ENCODE assay signal across 16 cellular contexts in the genomic region with DNA sequence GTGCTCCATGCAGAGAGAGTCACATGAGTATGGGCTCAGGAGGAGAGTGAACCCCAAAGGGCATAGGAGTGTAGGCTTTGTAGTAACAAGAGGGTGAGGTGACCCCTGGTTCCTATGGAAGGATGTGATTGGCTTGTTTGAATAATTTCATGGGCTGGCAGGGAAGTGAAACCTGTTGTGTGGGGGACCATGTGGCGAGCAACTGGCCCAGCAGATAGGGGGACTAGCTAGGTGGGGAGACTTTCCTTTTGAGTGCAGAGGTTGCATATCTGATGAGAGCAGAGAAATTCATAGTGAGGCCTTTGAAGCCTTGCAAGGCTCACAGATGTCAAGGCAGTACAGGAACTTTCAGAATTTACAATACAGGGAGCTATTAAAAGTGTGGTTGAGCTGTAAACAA.
DNase-seq lines count a peak whose midpoint lies in the region; ATAC-seq, FAIRE-seq and TF ChIP-seq lines count a peak whose summit lies in the region.
"Had no signal": no experiment of that assay in that cellular context is flagged by ENCODE, and none has a peak within 500 bp of the region (broad histone marks: within the 10 kb centered on the region; RNA-seq: fewer than 3 reads in every experiment).

No MANE protein-coding gene starts in this region.

- TF ChIP-seq EP300 in GM12878 (IDR thresholded peaks at IDR 0.05; ENCODE audit: borderline replicate concordance in 1 of 2, control insufficient read depth in 1 of 2, low read depth in 2 of 2, low read length in 2 of 2), result no peak

- SMC1A ChIA-PET in GM12878 (lab: Charles Lee; ENCODE audit: uncharacterized antibody, unreplicated experiment), result interaction anchor here (0.9 to 1.1 kb wide), 2 partner anchors 9 to 28 kb away, joined by 3 read pairs; no protein-coding TSS in a partner anchor

- H3K4me3 ChIP-seq in GM12878 (no peak overlapping the region), psoas muscle (no peak overlapping the region)
- H3K4me3 ChIP-seq: GM23338 had no signal

- no peak overlapping the region for H2AFZ ChIP-seq in GM12878 (ENCODE audit: control insufficient read depth, low read depth, low read length)
- H2AFZ ChIP-seq: GM23338 had no signal

- no peak overlapping the region for H3K9ac ChIP-seq in GM12878 (ENCODE audit: control insufficient read depth, insufficient read depth, low read length)

- H3K27ac ChIP-seq in GM12878 (ENCODE audit: control insufficient read depth, insufficient read depth), result no peak overlapping the region
- no peak overlapping the region for H3K27ac ChIP-seq in psoas muscle
- H3K27ac ChIP-seq: HL-60 had no signal

- no peak for FAIRE-seq in GM12878 (lab: Jason Lieb, UNC)
- no peak for FAIRE-seq in urothelium cell line (lab: Jason Lieb, UNC)
- FAIRE-seq: A204.1, GM19239 had no signal

- 0% methylated on average over 1 of the region's 1 CpG for WGBS in GM12878 (ENCODE audit: insufficient coverage, insufficient replicate concordance, low lambda C conversion rate, missing lambda C conversion rate)
- 76 to 93% (median 88%) methylated on average over 1 of the region's 1 CpG for WGBS in psoas muscle, 3 donors

- no peaks in the 10 kb centered on the region for H3K27me3 ChIP-seq in GM12878 (replicated peaks in 1 of 2; ENCODE audit: control insufficient read depth in 2 of 2, insufficient read depth in 2 of 2, low read length in 1 of 2)
- H3K27me3 ChIP-seq in psoas muscle (ENCODE audit: insufficient read depth in 3 of 3, low read length in 2 of 3), result no peaks in the 10 kb centered on the region

- intact Hi-C loops in GM12878 (cut with micrococcal nuclease; ENCODE audit: unreplicated experiment) (no loop called here), psoas muscle (cut with DNase I) (no loop called here)

- no peak for TF ChIP-seq CTCF in GM12878 (IDR thresholded peaks at IDR 0.05 in 2 of 3, conservative IDR thresholded peaks at IDR 0.05 in 1 of 3; ENCODE audit: control insufficient read depth in 2 of 3, extremely low read depth in 1 of 3, insufficient read depth in 1 of 3, low read depth in 3 of 3, low read length in 3 of 3)
- no peak for TF ChIP-seq CTCF in psoas muscle (IDR thresholded peaks at IDR 0.05)

- no peak overlapping the region for H3K4me2 ChIP-seq in GM12878 (ENCODE audit: control insufficient read depth, insufficient read depth)
- H3K4me2 ChIP-seq: GM23338 had no signal

- RAD21 ChIA-PET in GM12878 (lab: Charles Lee; ENCODE audit: unreplicated experiment), result interaction anchor here (0.7 kb wide), 1 partner anchor 63 kb away, joined by 3 read pairs; no protein-coding TSS in a partner anchor

- H4K20me1 ChIP-seq in GM12878 (ENCODE audit: control insufficient read depth, insufficient read depth), result no peaks in the 10 kb centered on the region

- no peak for TF ChIP-seq RAD21 in GM12878 (IDR thresholded peaks at IDR 0.05; ENCODE audit: insufficient read depth, low read depth, low read length)

- BruUV-seq in GM12878 (replicated peaks; lab: Mats Ljungman, UMichigan), result no TSS peak

- CTCF ChIA-PET in GM12878 (lab: Yijun Ruan, JAX), result no interaction called here

- H3K4me1 ChIP-seq in GM12878 (ENCODE audit: control insufficient read depth, insufficient read depth, low read length) (no peaks in the 10 kb centered on the region; the same call in 1 of the 2 replicates), psoas muscle (no peaks in the 10 kb centered on the region)

- POLR2A ChIA-PET in GM12878 (lab: Charles Lee), result no interaction called here

- no peak for TF ChIP-seq POLR2A in GM12878 (IDR thresholded peaks at IDR 0.05; ENCODE audit: low read depth, low read length)

- DNase-seq in GM12878 (ENCODE audit: low read depth, low spot score), result no peak
- DNase-seq in psoas muscle, result no peak
- no peak for DNase-seq in activated T-cell treated with anti-CD3 and anti-CD28 coated beads, Interleukin-2, amount 50 U/mL, for 48 hours
- DNase-seq in urothelium cell line (ENCODE audit: low spot score), result no peak
- DNase-seq: C1 segment of cervical spinal cord; Calu3; CD4-positive, alpha-beta T cell; DMS79; H7 had no signal

- H3K9me3 ChIP-seq in GM12878 (replicated peaks; ENCODE audit: control insufficient read depth, insufficient read depth, low read length), result no peaks in the 10 kb centered on the region
- no peaks in the 10 kb centered on the region for H3K9me3 ChIP-seq in psoas muscle

- no peaks in the 10 kb centered on the region for H3K36me3 ChIP-seq in GM12878 (ENCODE audit: control insufficient read depth in 2 of 2, insufficient read depth in 2 of 2, low read length in 1 of 2)
- no peaks in the 10 kb centered on the region for H3K36me3 ChIP-seq in psoas muscle (ENCODE audit: insufficient read depth in 1 of 2, low read depth in 1 of 2)

- H3K79me2 ChIP-seq in GM12878 (ENCODE audit: control insufficient read depth, insufficient read depth, low read length), result no peaks in the 10 kb centered on the region

- peak; percentile 56 for ATAC-seq in GM18502 (IDR thresholded peaks at IDR 0.05; ENCODE audit: poor library complexity, unreplicated experiment)
- peak; percentile 50 for ATAC-seq in GM21360 (IDR thresholded peaks at IDR 0.05; ENCODE audit: unreplicated experiment)
- peak; percentile 67 for ATAC-seq in GM12878
- ATAC-seq in GM21515 (IDR thresholded peaks at IDR 0.05; ENCODE audit: unreplicated experiment), result no peak
- no peak for ATAC-seq in psoas muscle
- ATAC-seq: GM23338 had no signal

- in situ Hi-C loops in GM12878 (cut with MboI), result no loop called here

TF ChIP-seq in GM12878, 131 proteins besides CTCF, POLR2A, EP300 and RAD21:
- TF ChIP-seq SPI1 (IDR thresholded peaks at IDR 0.05; ENCODE audit: borderline replicate concordance, insufficient read depth, low read depth, low read length) (peak; percentile 76), TCF7 (IDR thresholded peaks at IDR 0.05; ENCODE audit: borderline replicate concordance) (no peak)

Comparison
In these comparisons a context has a peak if more than half of its experiments do, and no peak if none do; other contexts are left out.
1. ATAC-seq: peak in GM18502 (single experiment), GM21360 (single experiment) and GM12878 (single experiment); none in GM21515 (single experiment) and psoas muscle (0 of 4).